1 cellular context compared by ENCODE assay signal in the genomic region with DNA sequence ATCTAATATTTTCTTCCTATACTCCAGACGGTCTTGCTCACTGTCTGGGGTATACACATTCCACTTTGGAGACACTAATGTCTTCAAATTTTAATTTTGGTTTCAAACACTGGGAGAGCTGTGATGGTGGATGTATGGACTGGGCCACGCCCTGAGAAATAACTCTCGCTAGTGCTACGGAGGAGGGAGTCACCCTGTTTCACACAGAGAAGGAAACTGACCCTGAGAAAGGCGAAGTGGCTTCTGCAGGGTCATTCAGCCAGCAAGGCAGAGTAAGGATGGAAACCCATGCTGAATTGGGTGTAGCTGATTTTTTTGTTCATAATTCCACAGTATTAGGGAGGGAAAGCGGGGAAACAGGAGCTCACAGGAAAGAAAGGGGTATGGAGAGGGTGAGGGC.
TF ChIP-seq lines count a peak whose summit lies in the region.

No MANE protein-coding gene starts in this region.

TF ChIP-seq in GM23338, 12 proteins besides CTCF, POLR2A, EP300 and RAD21:
- TF ChIP-seq, protein P1, sequence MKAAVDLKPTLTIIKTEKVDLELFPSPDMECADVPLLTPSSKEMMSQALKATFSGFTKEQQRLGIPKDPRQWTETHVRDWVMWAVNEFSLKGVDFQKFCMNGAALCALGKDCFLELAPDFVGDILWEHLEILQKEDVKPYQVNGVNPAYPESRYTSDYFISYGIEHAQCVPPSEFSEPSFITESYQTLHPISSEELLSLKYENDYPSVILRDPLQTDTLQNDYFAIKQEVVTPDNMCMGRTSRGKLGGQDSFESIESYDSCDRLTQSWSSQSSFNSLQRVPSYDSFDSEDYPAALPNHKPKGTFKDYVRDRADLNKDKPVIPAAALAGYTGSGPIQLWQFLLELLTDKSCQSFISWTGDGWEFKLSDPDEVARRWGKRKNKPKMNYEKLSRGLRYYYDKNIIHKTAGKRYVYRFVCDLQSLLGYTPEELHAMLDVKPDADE (IDR thresholded peaks at IDR 0.05): no peak
- no peak for TF ChIP-seq CREB1 (CRISPR knock-in tag; IDR thresholded peaks at IDR 0.05; ENCODE audit: low read depth)
- TF ChIP-seq, protein P2, sequence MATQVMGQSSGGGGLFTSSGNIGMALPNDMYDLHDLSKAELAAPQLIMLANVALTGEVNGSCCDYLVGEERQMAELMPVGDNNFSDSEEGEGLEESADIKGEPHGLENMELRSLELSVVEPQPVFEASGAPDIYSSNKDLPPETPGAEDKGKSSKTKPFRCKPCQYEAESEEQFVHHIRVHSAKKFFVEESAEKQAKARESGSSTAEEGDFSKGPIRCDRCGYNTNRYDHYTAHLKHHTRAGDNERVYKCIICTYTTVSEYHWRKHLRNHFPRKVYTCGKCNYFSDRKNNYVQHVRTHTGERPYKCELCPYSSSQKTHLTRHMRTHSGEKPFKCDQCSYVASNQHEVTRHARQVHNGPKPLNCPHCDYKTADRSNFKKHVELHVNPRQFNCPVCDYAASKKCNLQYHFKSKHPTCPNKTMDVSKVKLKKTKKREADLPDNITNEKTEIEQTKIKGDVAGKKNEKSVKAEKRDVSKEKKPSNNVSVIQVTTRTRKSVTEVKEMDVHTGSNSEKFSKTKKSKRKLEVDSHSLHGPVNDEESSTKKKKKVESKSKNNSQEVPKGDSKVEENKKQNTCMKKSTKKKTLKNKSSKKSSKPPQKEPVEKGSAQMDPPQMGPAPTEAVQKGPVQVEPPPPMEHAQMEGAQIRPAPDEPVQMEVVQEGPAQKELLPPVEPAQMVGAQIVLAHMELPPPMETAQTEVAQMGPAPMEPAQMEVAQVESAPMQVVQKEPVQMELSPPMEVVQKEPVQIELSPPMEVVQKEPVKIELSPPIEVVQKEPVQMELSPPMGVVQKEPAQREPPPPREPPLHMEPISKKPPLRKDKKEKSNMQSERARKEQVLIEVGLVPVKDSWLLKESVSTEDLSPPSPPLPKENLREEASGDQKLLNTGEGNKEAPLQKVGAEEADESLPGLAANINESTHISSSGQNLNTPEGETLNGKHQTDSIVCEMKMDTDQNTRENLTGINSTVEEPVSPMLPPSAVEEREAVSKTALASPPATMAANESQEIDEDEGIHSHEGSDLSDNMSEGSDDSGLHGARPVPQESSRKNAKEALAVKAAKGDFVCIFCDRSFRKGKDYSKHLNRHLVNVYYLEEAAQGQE (IDR thresholded peaks at IDR 0.05; ENCODE audit: unreplicated experiment): no peak
